Comparison of ENCODE assay signal across 1 cellular context in the genomic region with DNA sequence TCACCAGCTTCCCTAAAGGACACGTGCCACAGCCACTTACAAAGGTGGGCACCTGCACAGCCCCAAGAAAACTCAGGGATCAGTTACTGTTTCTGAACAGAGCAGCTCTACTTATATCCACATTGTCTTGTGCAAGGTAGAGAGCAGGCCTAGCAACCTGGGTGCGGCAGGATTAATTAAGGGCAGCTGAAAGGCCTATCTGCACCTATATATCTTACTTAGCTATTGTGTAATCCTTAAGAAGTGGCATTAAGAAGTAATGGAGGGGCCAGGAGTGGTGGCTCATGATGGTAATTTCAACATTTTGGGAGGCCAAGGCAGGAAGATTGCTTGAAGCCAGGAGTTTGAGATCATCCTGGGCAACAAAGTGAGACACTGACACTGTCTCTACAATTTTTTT.
TF ChIP-seq lines count a peak whose summit lies in the region.

No MANE protein-coding gene starts in this region.

TF ChIP-seq in GM12878, 131 proteins besides CTCF, POLR2A, EP300 and RAD21 (continued from another document):
- TF ChIP-seq, protein P1, sequence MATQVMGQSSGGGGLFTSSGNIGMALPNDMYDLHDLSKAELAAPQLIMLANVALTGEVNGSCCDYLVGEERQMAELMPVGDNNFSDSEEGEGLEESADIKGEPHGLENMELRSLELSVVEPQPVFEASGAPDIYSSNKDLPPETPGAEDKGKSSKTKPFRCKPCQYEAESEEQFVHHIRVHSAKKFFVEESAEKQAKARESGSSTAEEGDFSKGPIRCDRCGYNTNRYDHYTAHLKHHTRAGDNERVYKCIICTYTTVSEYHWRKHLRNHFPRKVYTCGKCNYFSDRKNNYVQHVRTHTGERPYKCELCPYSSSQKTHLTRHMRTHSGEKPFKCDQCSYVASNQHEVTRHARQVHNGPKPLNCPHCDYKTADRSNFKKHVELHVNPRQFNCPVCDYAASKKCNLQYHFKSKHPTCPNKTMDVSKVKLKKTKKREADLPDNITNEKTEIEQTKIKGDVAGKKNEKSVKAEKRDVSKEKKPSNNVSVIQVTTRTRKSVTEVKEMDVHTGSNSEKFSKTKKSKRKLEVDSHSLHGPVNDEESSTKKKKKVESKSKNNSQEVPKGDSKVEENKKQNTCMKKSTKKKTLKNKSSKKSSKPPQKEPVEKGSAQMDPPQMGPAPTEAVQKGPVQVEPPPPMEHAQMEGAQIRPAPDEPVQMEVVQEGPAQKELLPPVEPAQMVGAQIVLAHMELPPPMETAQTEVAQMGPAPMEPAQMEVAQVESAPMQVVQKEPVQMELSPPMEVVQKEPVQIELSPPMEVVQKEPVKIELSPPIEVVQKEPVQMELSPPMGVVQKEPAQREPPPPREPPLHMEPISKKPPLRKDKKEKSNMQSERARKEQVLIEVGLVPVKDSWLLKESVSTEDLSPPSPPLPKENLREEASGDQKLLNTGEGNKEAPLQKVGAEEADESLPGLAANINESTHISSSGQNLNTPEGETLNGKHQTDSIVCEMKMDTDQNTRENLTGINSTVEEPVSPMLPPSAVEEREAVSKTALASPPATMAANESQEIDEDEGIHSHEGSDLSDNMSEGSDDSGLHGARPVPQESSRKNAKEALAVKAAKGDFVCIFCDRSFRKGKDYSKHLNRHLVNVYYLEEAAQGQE (IDR thresholded peaks at IDR 0.05; ENCODE audit: low read depth, low read length), result no peak
- no peak for TF ChIP-seq SMAD5 (IDR thresholded peaks at IDR 0.05; ENCODE audit: low read depth)
- TF ChIP-seq, protein P2, sequence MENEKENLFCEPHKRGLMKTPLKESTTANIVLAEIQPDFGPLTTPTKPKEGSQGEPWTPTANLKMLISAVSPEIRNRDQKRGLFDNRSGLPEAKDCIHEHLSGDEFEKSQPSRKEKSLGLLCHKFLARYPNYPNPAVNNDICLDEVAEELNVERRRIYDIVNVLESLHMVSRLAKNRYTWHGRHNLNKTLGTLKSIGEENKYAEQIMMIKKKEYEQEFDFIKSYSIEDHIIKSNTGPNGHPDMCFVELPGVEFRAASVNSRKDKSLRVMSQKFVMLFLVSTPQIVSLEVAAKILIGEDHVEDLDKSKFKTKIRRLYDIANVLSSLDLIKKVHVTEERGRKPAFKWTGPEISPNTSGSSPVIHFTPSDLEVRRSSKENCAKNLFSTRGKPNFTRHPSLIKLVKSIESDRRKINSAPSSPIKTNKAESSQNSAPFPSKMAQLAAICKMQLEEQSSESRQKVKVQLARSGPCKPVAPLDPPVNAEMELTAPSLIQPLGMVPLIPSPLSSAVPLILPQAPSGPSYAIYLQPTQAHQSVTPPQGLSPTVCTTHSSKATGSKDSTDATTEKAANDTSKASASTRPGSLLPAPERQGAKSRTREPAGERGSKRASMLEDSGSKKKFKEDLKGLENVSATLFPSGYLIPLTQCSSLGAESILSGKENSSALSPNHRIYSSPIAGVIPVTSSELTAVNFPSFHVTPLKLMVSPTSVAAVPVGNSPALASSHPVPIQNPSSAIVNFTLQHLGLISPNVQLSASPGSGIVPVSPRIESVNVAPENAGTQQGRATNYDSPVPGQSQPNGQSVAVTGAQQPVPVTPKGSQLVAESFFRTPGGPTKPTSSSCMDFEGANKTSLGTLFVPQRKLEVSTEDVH (IDR thresholded peaks at IDR 0.05; ENCODE audit: low read depth, partially characterized antibody), result no peak
- TF ChIP-seq, protein P3, sequence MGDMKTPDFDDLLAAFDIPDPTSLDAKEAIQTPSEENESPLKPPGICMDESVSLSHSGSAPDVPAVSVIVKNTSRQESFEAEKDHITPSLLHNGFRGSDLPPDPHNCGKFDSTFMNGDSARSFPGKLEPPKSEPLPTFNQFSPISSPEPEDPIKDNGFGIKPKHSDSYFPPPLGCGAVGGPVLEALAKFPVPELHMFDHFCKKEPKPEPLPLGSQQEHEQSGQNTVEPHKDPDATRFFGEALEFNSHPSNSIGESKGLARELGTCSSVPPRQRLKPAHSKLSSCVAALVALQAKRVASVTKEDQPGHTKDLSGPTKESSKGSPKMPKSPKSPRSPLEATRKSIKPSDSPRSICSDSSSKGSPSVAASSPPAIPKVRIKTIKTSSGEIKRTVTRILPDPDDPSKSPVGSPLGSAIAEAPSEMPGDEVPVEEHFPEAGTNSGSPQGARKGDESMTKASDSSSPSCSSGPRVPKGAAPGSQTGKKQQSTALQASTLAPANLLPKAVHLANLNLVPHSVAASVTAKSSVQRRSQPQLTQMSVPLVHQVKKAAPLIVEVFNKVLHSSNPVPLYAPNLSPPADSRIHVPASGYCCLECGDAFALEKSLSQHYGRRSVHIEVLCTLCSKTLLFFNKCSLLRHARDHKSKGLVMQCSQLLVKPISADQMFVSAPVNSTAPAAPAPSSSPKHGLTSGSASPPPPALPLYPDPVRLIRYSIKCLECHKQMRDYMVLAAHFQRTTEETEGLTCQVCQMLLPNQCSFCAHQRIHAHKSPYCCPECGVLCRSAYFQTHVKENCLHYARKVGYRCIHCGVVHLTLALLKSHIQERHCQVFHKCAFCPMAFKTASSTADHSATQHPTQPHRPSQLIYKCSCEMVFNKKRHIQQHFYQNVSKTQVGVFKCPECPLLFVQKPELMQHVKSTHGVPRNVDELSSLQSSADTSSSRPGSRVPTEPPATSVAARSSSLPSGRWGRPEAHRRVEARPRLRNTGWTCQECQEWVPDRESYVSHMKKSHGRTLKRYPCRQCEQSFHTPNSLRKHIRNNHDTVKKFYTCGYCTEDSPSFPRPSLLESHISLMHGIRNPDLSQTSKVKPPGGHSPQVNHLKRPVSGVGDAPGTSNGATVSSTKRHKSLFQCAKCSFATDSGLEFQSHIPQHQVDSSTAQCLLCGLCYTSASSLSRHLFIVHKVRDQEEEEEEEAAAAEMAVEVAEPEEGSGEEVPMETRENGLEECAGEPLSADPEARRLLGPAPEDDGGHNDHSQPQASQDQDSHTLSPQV (IDR thresholded peaks at IDR 0.05), result no peak
- no peak for TF ChIP-seq PAX5 (IDR thresholded peaks at IDR 0.05; ENCODE audit: borderline replicate concordance, low read depth, low read length)
- no peak for TF ChIP-seq RBBP5 (conservative IDR thresholded peaks at IDR 0.05)
- TF ChIP-seq, protein P4, sequence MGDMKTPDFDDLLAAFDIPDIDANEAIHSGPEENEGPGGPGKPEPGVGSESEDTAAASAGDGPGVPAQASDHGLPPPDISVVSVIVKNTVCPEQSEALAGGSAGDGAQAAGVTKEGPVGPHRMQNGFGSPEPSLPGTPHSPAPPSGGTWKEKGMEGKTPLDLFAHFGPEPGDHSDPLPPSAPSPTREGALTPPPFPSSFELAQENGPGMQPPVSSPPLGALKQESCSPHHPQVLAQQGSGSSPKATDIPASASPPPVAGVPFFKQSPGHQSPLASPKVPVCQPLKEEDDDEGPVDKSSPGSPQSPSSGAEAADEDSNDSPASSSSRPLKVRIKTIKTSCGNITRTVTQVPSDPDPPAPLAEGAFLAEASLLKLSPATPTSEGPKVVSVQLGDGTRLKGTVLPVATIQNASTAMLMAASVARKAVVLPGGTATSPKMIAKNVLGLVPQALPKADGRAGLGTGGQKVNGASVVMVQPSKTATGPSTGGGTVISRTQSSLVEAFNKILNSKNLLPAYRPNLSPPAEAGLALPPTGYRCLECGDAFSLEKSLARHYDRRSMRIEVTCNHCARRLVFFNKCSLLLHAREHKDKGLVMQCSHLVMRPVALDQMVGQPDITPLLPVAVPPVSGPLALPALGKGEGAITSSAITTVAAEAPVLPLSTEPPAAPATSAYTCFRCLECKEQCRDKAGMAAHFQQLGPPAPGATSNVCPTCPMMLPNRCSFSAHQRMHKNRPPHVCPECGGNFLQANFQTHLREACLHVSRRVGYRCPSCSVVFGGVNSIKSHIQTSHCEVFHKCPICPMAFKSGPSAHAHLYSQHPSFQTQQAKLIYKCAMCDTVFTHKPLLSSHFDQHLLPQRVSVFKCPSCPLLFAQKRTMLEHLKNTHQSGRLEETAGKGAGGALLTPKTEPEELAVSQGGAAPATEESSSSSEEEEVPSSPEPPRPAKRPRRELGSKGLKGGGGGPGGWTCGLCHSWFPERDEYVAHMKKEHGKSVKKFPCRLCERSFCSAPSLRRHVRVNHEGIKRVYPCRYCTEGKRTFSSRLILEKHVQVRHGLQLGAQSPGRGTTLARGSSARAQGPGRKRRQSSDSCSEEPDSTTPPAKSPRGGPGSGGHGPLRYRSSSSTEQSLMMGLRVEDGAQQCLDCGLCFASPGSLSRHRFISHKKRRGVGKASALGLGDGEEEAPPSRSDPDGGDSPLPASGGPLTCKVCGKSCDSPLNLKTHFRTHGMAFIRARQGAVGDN (IDR thresholded peaks at IDR 0.05), result no peak
- TF ChIP-seq RCOR1 (conservative IDR thresholded peaks at IDR 0.05; ENCODE audit: low read depth, low read length), result no peak
- no peak for TF ChIP-seq MEF2B (IDR thresholded peaks at IDR 0.05; ENCODE audit: partially characterized antibody, poor library complexity, severe bottlenecking)
- no peak for TF ChIP-seq POLR2AphosphoS5 (IDR thresholded peaks at IDR 0.05; ENCODE audit: low read length)
- TF ChIP-seq, protein P5, sequence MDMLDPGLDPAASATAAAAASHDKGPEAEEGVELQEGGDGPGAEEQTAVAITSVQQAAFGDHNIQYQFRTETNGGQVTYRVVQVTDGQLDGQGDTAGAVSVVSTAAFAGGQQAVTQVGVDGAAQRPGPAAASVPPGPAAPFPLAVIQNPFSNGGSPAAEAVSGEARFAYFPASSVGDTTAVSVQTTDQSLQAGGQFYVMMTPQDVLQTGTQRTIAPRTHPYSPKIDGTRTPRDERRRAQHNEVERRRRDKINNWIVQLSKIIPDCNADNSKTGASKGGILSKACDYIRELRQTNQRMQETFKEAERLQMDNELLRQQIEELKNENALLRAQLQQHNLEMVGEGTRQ (IDR thresholded peaks at IDR 0.05; ENCODE audit: borderline replicate concordance, low read depth, low read length), result no peak
- no peak for TF ChIP-seq ZZZ3 (IDR thresholded peaks at IDR 0.05; ENCODE audit: control insufficient read depth, insufficient read length, low read depth)
- TF ChIP-seq TCF12 (IDR thresholded peaks at IDR 0.05; ENCODE audit: low read depth, low read length), result no peak
- no peak for TF ChIP-seq SREBF1 (IDR thresholded peaks at IDR 0.05; ENCODE audit: low read length)
